Comparison of ENCODE assay signal across 12 cellular contexts in genomic region chr3:124985358-124985757, GRCh38. TPM values are rescaled to one million over a fixed set of nuclear protein-coding genes. Genes with fewer than 3 reads are reported as not detected.
DNase-seq lines count a peak whose midpoint lies in the region; ATAC-seq, FAIRE-seq and TF ChIP-seq lines count a peak whose summit lies in the region.
"Had no signal": no experiment of that assay in that cellular context is flagged by ENCODE, and none has a peak within 500 bp of the region (broad histone marks: within the 10 kb centered on the region; RNA-seq: fewer than 3 reads in every experiment).

No MANE protein-coding gene starts in this region.

- H3K27ac ChIP-seq in left lung (peak overlapping the region; percentile 51 to 73), vagina (peak overlapping the region; percentile 88)
- H3K27ac ChIP-seq: 22Rv1 had no signal

- intact Hi-C loops in left lung (cut with DNase I) (no loop called here), vagina (cut with DNase I) (no loop called here)

- ATAC-seq in left lung (peak; percentile 52), HG03095 (IDR thresholded peaks at IDR 0.05; ENCODE audit: unreplicated experiment) (no peak), GM21619 (IDR thresholded peaks at IDR 0.05; ENCODE audit: unreplicated experiment) (no peak)

- H3K4me3 ChIP-seq in bronchial epithelial cell (ENCODE audit: low read depth, low read length) (no peak overlapping the region), left lung (no peak overlapping the region), vagina (no peak overlapping the region)
- H3K4me3 ChIP-seq: dorsolateral prefrontal cortex had no signal

- H3K27me3 ChIP-seq in bronchial epithelial cell (ENCODE audit: control insufficient read depth, insufficient read depth, low read length) (no peaks in the 10 kb centered on the region), left lung (no peaks in the 10 kb centered on the region), vagina (no peaks in the 10 kb centered on the region)
- H3K27me3 ChIP-seq: dorsolateral prefrontal cortex had no signal

- peak; percentile 45 for DNase-seq in SIG-M5 treated with dmso at 0.1 percent for 504 hours (lab: John Stamatoyannopoulos, UW; ENCODE audit: unreplicated experiment)
- no peak for DNase-seq in SIG-M5 (lab: John Stamatoyannopoulos, UW)
- DNase-seq in bronchial epithelial cell (ENCODE audit: low read depth), result peak; percentile 66
- DNase-seq in left lung, result no peak
- DNase-seq in vagina (ENCODE audit: extremely low spot score in 2 of 2), result no peak
- no peak for DNase-seq in SKM-1 treated with dmso at 0.1 percent for 144 hours (lab: John Stamatoyannopoulos, UW; ENCODE audit: unreplicated experiment)
- DNase-seq: dorsolateral prefrontal cortex, NCI-H2227 treated with DMSO at 0.1 percent for 48 hours, nucleus accumbens had no signal

- peaks cover 3 to 48% of the 10 kb centered on the region in 2 donors for H3K4me1 ChIP-seq in left lung
- peaks cover 14% of the 10 kb centered on the region for H3K4me1 ChIP-seq in vagina

- TF ChIP-seq POLR2A in vagina (IDR thresholded peaks at IDR 0.05), result no peak

- H3K36me3 ChIP-seq in bronchial epithelial cell (ENCODE audit: control insufficient read depth, insufficient read depth, low read length) (peaks cover 2% of the 10 kb centered on the region), left lung (peaks cover 0 to 21% of the 10 kb centered on the region in 2 donors), vagina (peaks cover 0 to 13% of the 10 kb centered on the region in 2 donors)

- TF ChIP-seq CTCF in bronchial epithelial cell (IDR thresholded peaks at IDR 0.05; ENCODE audit: insufficient read depth, low read length, severe bottlenecking) (no peak), left lung (IDR thresholded peaks at IDR 0.05) (no peak), vagina (IDR thresholded peaks at IDR 0.05) (no peak)

- H3K9me3 ChIP-seq in left lung (no peaks in the 10 kb centered on the region), vagina (no peaks in the 10 kb centered on the region)

- no peak for FAIRE-seq in bronchial epithelial cell (lab: Jason Lieb, UNC)

RNA-seq across cellular contexts. Expression of gene MUC13, which starts 50.8 kb away (rescaled TPM):
- not detected in 2 replicates for total RNA-seq in bronchial epithelial cell
- under 1 TPM in 1 of 2 donors, not detected in 1; 0.50 TPM for total RNA-seq in left lung
- total RNA-seq in vagina, result not detected

Comparison
In these comparisons a context has a peak if more than half of its experiments do, and no peak if none do; other contexts are left out.
1. DNase-seq: peak in SIG-M5 treated with dmso at 0.1 percent for 504 hours (single experiment) and bronchial epithelial cell (single experiment); none in SIG-M5 (single experiment), left lung (0 of 2), vagina (0 of 2) and SKM-1 treated with dmso at 0.1 percent for 144 hours (single experiment).